In the genomic region with DNA sequence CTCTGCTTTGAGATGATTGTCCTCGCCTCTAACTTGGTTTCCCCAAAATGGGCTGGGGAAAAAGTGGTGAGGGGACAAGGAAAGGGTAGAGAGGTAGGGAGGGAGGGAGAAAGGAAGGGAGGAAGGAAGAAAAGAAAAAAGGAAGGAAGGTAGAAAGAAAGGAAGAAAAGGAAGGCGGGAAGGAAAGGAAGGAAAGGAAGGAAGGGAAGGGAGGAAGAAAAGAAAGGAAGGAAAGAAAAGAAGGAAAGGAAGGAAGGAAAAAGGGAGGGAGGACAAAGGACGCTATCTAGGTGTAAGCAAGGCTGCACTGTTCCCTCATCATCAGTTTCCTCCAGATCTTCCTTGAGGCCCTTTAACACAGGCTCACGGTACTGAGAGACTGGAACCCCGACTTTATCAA, we compare ENCODE assay signal across 19 cellular contexts. TPM values are rescaled to one million over a fixed set of nuclear protein-coding genes. Genes with fewer than 3 reads are reported as not detected.
DNase-seq lines count a peak whose midpoint lies in the region; ATAC-seq and TF ChIP-seq lines count a peak whose summit lies in the region.
"Had no signal": no experiment of that assay in that cellular context is flagged by ENCODE, and none has a peak within 500 bp of the region (broad histone marks: within the 10 kb centered on the region; RNA-seq: fewer than 3 reads in every experiment).

No MANE protein-coding gene starts in this region.

- H3K36me3 Mint-ChIP-seq in stimulated activated memory B cell treated with anti-CD40 and anti-IgM and Interleukin-4, amounts not matched to agents 10 μg/mL and 1 μg/mL and 100 μg/mL, for 72 hours: peaks cover 49% of the 10 kb centered on the region

- no peaks in the 10 kb centered on the region for H3K27me3 ChIP-seq in cardiac muscle cell
- no peaks in the 10 kb centered on the region for H3K27me3 ChIP-seq in right cardiac atrium (ENCODE audit: control insufficient read depth, insufficient read depth)
- no peaks in the 10 kb centered on the region for H3K27me3 ChIP-seq in hepatocyte
- H3K27me3 ChIP-seq in spleen (replicated peaks in 1 of 7): no peaks in the 10 kb centered on the region
- H3K27me3 ChIP-seq: pancreas, upper lobe of right lung had no signal

- DNase-seq in cardiac muscle cell (ENCODE audit: low read depth in 1 of 2, low spot score in 1 of 2) (no peak), right cardiac atrium (no peak), hepatocyte (ENCODE audit: low spot score) (no peak), spleen (no peak), C1 segment of cervical spinal cord (lab: John Stamatoyannopoulos, UW) (no peak)
- DNase-seq: activated CD4-positive, alpha-beta T cell treated with anti-CD3 and anti-CD28 coated beads, Interleukin-2, amount 50 U/mL, for 4 hours; activated naive CD4-positive, alpha-beta T cell treated with anti-CD3 and anti-CD28 coated beads, Interleukin-2, amount 50 U/mL, for 16 hours; caudate nucleus; DMS53; hypothalamus; lower lobe of right lung; NCI-H1105 treated with DMSO at 0.1 percent for 48 hours; NCI-H345; OCI-M1; pancreas; upper lobe of right lung had no signal

- TF ChIP-seq POLR2A in spleen (IDR thresholded peaks at IDR 0.05): no peak

- H3K27ac ChIP-seq in cardiac muscle cell (peak overlapping the region; percentile 41), right cardiac atrium (ENCODE audit: low read length) (no peak overlapping the region), VCaP (peak overlapping the region; percentile 25; the same call in 1 of the 2 replicates), hepatocyte (no peak overlapping the region), spleen (peak overlapping the region in 2 of 8 donors; percentile 20 to 72)
- H3K27ac ChIP-seq: lower lobe of right lung, pancreas, upper lobe of right lung had no signal

- peaks cover 9% of the 10 kb centered on the region for H4K20me1 ChIP-seq in hepatocyte (ENCODE audit: insufficient read depth, poor library complexity, severe bottlenecking)

- H3K36me3 ChIP-seq in cardiac muscle cell: no peaks in the 10 kb centered on the region
- H3K36me3 ChIP-seq in hepatocyte (replicated peaks; ENCODE audit: insufficient read depth, low read depth): no peaks in the 10 kb centered on the region
- H3K36me3 ChIP-seq in spleen: peaks cover 0 to 15% (median 0%) of the 10 kb centered on the region in 6 donors
- H3K36me3 ChIP-seq: lower lobe of right lung, pancreas, upper lobe of right lung had no signal

- peak overlapping the region; percentile 97 for H3K4me2 ChIP-seq in hepatocyte

- H3K4me1 ChIP-seq in cardiac muscle cell (ENCODE audit: low read depth) (peaks cover 28% of the 10 kb centered on the region), right cardiac atrium (ENCODE audit: control insufficient read depth, insufficient read depth, low read length) (peaks cover 13% of the 10 kb centered on the region), hepatocyte (ENCODE audit: insufficient read depth) (peaks cover 15% of the 10 kb centered on the region), spleen (peaks cover 23 to 77% (median 67%) of the 10 kb centered on the region in 6 donors)

- 71% methylated on average over 5 of the region's 5 CpGs for WGBS in right cardiac atrium
- 96% methylated on average over 5 of the region's 5 CpGs for WGBS in hepatocyte (ENCODE audit: low lambda C conversion rate, missing lambda C conversion rate)
- 63 to 76% (median 67%) methylated on average over 5 of the region's 5 CpGs for WGBS in spleen, 5 donors

- no peak for ATAC-seq in right cardiac atrium
- no peak for ATAC-seq in stimulated activated memory B cell treated with anti-CD40 and anti-IgM and Interleukin-4, amounts not matched to agents 10 μg/mL and 1 μg/mL and 100 μg/mL, for 72 hours
- ATAC-seq in GM21381 (IDR thresholded peaks at IDR 0.05; ENCODE audit: unreplicated experiment): no peak
- ATAC-seq: lower lobe of right lung, pancreas, upper lobe of right lung had no signal

- peaks cover 68% of the 10 kb centered on the region for H3K79me2 ChIP-seq in hepatocyte

- no peaks in the 10 kb centered on the region for H3K9me3 Mint-ChIP-seq in stimulated activated memory B cell treated with anti-CD40 and anti-IgM and Interleukin-4, amounts not matched to agents 10 μg/mL and 1 μg/mL and 100 μg/mL, for 72 hours

- H3K9me3 ChIP-seq in cardiac muscle cell (ENCODE audit: low read depth) (no peaks in the 10 kb centered on the region), right cardiac atrium (ENCODE audit: control insufficient read depth, low read length) (no peaks in the 10 kb centered on the region), hepatocyte (ENCODE audit: low read depth) (no peaks in the 10 kb centered on the region), spleen (no peaks in the 10 kb centered on the region)
- H3K9me3 ChIP-seq: lower lobe of right lung, pancreas, upper lobe of right lung had no signal

- H3K27me3 Mint-ChIP-seq in stimulated activated memory B cell treated with anti-CD40 and anti-IgM and Interleukin-4, amounts not matched to agents 10 μg/mL and 1 μg/mL and 100 μg/mL, for 72 hours: no peaks in the 10 kb centered on the region

- peak overlapping the region; percentile 91 for H3K4me3 Mint-ChIP-seq in stimulated activated memory B cell treated with anti-CD40 and anti-IgM and Interleukin-4, amounts not matched to agents 10 μg/mL and 1 μg/mL and 100 μg/mL, for 72 hours

- peak overlapping the region; percentile 86 for H3K27ac Mint-ChIP-seq in stimulated activated memory B cell treated with anti-CD40 and anti-IgM and Interleukin-4, amounts not matched to agents 10 μg/mL and 1 μg/mL and 100 μg/mL, for 72 hours

- no peak overlapping the region for H3K4me3 ChIP-seq in cardiac muscle cell
- H3K4me3 ChIP-seq in right cardiac atrium (ENCODE audit: low read length): no peak overlapping the region
- H3K4me3 ChIP-seq in hepatocyte: no peak overlapping the region
- H3K4me3 ChIP-seq in spleen: no peak overlapping the region
- H3K4me3 ChIP-seq: pancreas had no signal

- no peak for TF ChIP-seq CTCF in cardiac muscle cell (IDR thresholded peaks at IDR 0.05; ENCODE audit: low read depth, low read length)
- TF ChIP-seq CTCF in VCaP (conservative IDR thresholded peaks at IDR 0.05): no peak
- TF ChIP-seq CTCF in hepatocyte (IDR thresholded peaks at IDR 0.05; ENCODE audit: poor library complexity): no peak
- TF ChIP-seq CTCF in spleen (IDR thresholded peaks at IDR 0.05 in 8 of 11, conservative IDR thresholded peaks at IDR 0.05 in 3 of 11): no peak

- H2AFZ ChIP-seq in hepatocyte: no peak overlapping the region

- intact Hi-C loops in right cardiac atrium (cut with DNase I): no loop called here
- intact Hi-C loops in spleen (cut with DNase I; ENCODE audit: low total_unique reads): no loop called here

- H3K4me1 Mint-ChIP-seq in stimulated activated memory B cell treated with anti-CD40 and anti-IgM and Interleukin-4, amounts not matched to agents 10 μg/mL and 1 μg/mL and 100 μg/mL, for 72 hours: peaks cover 75% of the 10 kb centered on the region

- no peaks in the 10 kb centered on the region for H3K9me2 ChIP-seq in hepatocyte (replicated peaks; ENCODE audit: insufficient read depth)

RNA-seq across cellular contexts. Expression of a gene that starts 2.2 kb away (rescaled TPM):
- total RNA-seq in cardiac muscle cell (34.5 and 54.4 TPM in 2 replicates), right cardiac atrium (10 to 100 TPM; 60.8 to 68.1 (median 64.4) TPM), hepatocyte (28.4 and 54.8 TPM in 2 replicates), spleen (10 to 100 TPM; 31.7 to 64.2 (median 39.6) TPM)
- polyA plus RNA-seq in cardiac muscle cell (59.1 and 64.2 TPM in 2 replicates), right cardiac atrium (32.8 TPM), hepatocyte (34.8 and 40.2 TPM in 2 replicates), spleen (10 to 100 TPM; 12.3 to 25.2 (median 12.8) TPM)

Comparison
In these comparisons a context has a peak if more than half of its experiments do, and no peak if none do; other contexts are left out.
1. H3K27ac ChIP-seq: peak in cardiac muscle cell (single experiment) and VCaP (single experiment); none in right cardiac atrium (single experiment) and hepatocyte (single experiment).